In the genomic region with DNA sequence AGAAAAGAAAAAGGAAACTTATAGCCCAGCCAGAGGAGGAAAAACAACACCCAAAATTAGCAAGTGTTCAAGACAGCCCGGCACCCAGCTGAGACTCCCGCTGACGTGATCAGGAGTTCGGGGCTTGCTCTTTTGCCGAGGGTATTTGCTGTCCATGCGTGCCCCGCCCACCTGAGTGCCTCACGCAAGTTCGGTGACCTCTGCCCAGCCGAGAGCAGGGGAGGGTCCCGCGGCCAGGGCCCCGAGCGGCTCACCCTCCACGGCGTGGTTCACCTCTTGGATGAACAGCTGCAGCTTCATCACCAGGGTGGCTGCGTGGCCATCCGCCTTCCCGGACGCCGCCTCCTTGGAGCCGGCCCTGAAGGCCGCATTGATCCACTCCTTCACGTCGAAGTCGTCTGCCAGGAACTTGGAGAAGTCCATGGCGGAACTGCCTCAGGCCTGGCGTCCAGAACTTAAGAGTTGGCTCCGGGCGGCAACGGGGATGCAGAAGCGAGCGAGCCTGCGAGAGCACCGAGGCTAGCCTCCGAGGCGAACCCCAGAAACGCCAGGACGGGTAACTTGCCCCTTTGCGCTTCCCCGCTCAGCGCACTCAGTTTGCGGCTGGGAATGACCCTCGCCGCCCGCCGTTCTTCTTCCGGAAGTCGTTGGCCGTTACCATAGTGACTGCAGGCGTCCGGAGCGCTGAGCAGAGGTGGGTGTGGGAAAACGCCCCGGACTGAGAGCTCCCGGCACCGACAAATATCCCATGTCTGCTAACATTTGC, we compare ENCODE assay signal across 1 cellular context.
A peak's percentile ranks its signal among the peaks of the same experiment; 100 is the strongest.
TF ChIP-seq lines count a peak whose summit lies in the region.

Gene COG7 (minus strand): TSS at position 618 of the 766 bp plus-strand sequence. CDS start 195 bp downstream, at position 423.

TF ChIP-seq in HCT116, 20 proteins besides CTCF, POLR2A, EP300 and RAD21 (continued from another document):
- TF ChIP-seq EGR1 (IDR thresholded peaks at IDR 0.05; ENCODE audit: low read depth): peak; percentile 46
- peak; percentile 23 for TF ChIP-seq ZBTB33 (IDR thresholded peaks at IDR 0.05; ENCODE audit: extremely low read depth, insufficient replicate concordance, low read length)
- TF ChIP-seq ELF1 (IDR thresholded peaks at IDR 0.05; ENCODE audit: borderline replicate concordance, low read depth): peak; percentile 87
- no peak for TF ChIP-seq ZNF274 (IDR thresholded peaks at IDR 0.05; ENCODE audit: low read depth, low read length)
- TF ChIP-seq SRF (IDR thresholded peaks at IDR 0.05; ENCODE audit: low read depth): no peak
- TF ChIP-seq SP1 (IDR thresholded peaks at IDR 0.05; ENCODE audit: low read depth): peak; percentile 50
- no peak for TF ChIP-seq EZH2phosphoT487 (IDR thresholded peaks at IDR 0.05; ENCODE audit: borderline replicate concordance)
- TF ChIP-seq EZH2 (IDR thresholded peaks at IDR 0.05): no peak
- TF ChIP-seq MAX (IDR thresholded peaks at IDR 0.05): peak; percentile 74
- TF ChIP-seq SIN3A (IDR thresholded peaks at IDR 0.05; ENCODE audit: low read depth): peak; percentile 87
- TF ChIP-seq, protein P1, sequence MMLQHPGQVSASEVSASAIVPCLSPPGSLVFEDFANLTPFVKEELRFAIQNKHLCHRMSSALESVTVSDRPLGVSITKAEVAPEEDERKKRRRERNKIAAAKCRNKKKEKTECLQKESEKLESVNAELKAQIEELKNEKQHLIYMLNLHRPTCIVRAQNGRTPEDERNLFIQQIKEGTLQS (IDR thresholded peaks at IDR 0.05): no peak
- peak; percentile 71 for TF ChIP-seq POLR2AphosphoS5 (IDR thresholded peaks at IDR 0.05; ENCODE audit: low read depth, low read length)
TF ChIP-seq in HCT116: peak in this region for 9.
